1 cellular context compared by ENCODE assay signal in the genomic region with DNA sequence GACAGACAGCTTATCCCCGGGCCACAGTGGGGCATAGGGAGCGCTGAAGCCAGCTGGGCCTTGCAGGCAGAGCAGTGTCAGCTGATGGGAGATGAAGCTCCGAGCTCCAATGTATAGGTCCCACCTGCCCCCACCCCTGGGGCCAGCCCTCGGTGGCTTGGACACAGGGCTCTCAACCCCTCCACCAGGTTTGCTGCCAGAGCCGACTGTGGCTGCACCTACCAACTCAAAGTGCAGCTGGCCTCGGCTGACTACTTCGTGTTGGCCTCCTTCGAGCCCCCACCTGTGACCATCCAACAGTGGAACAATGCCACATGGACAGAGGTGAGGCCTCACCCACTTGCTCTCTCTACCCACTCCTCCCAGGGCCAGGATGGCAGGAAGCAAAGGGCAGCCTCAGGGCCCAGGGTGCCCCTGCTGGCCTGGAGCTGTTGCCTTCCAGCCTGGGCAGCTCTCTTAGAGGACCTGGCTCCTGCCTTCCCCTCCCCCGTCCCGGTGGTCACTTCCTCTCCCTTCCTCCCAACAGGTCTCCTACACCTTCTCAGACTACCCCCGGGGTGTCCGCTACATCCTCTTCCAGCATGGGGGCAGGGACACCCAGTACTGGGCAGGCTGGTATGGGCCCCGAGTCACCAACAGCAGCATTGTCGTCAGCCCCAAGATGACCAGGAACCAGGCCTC.
TF ChIP-seq lines count a peak whose summit lies in the region.

No MANE protein-coding gene starts in this region.

TF ChIP-seq in GM12878, 131 proteins besides CTCF, POLR2A, EP300 and RAD21:
- TF ChIP-seq RB1 (IDR thresholded peaks at IDR 0.05; ENCODE audit: borderline replicate concordance) (no peak), ZNF592 (IDR thresholded peaks at IDR 0.05) (no peak), RAD51 (IDR thresholded peaks at IDR 0.05) (no peak), CREB1 (IDR thresholded peaks at IDR 0.05; ENCODE audit: low read depth) (no peak), SREBF1 (IDR thresholded peaks at IDR 0.05; ENCODE audit: low read length) (no peak)
- TF ChIP-seq, protein P1, sequence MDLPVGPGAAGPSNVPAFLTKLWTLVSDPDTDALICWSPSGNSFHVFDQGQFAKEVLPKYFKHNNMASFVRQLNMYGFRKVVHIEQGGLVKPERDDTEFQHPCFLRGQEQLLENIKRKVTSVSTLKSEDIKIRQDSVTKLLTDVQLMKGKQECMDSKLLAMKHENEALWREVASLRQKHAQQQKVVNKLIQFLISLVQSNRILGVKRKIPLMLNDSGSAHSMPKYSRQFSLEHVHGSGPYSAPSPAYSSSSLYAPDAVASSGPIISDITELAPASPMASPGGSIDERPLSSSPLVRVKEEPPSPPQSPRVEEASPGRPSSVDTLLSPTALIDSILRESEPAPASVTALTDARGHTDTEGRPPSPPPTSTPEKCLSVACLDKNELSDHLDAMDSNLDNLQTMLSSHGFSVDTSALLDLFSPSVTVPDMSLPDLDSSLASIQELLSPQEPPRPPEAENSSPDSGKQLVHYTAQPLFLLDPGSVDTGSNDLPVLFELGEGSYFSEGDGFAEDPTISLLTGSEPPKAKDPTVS (IDR thresholded peaks at IDR 0.05; ENCODE audit: low read depth, low read length) = no peak
